Comparison of ENCODE assay signal across 1 cellular context in genomic region chr5:177529247-177529901, GRCh38.
TF ChIP-seq lines count a peak whose summit lies in the region.

No MANE protein-coding gene starts in this region.

TF ChIP-seq in K562, 482 proteins besides CTCF, POLR2A, EP300 and RAD21 (continued from another document):
- TF ChIP-seq IRF1 (CRISPR knock-in tag; IDR thresholded peaks at IDR 0.05; ENCODE audit: borderline replicate concordance) = no peak
- TF ChIP-seq HNRNPL (IDR thresholded peaks at IDR 0.05; ENCODE audit: low read depth, low read length) = no peak
- TF ChIP-seq, protein P1, sequence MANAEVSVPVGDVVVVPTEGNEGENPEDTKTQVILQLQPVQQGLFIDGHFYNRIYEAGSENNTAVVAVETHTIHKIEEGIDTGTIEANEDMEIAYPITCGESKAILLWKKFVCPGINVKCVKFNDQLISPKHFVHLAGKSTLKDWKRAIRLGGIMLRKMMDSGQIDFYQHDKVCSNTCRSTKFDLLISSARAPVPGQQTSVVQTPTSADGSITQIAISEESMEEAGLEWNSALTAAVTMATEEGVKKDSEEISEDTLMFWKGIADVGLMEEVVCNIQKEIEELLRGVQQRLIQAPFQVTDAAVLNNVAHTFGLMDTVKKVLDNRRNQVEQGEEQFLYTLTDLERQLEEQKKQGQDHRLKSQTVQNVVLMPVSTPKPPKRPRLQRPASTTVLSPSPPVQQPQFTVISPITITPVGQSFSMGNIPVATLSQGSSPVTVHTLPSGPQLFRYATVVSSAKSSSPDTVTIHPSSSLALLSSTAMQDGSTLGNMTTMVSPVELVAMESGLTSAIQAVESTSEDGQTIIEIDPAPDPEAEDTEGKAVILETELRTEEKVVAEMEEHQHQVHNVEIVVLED (CRISPR knock-in tag; IDR thresholded peaks at IDR 0.05) = no peak
- TF ChIP-seq ARID3A (IDR thresholded peaks at IDR 0.05; ENCODE audit: borderline replicate concordance, low read depth, low read length) = no peak
- no peak for TF ChIP-seq E2F3 (CRISPR knock-in tag; IDR thresholded peaks at IDR 0.05)
- TF ChIP-seq ZNF12 (CRISPR knock-in tag; IDR thresholded peaks at IDR 0.05) = no peak
- no peak for TF ChIP-seq ZNF408 (CRISPR knock-in tag; IDR thresholded peaks at IDR 0.05; ENCODE audit: low read depth)
- no peak for TF ChIP-seq KAT2B (IDR thresholded peaks at IDR 0.05; ENCODE audit: low read depth, low read length)
- TF ChIP-seq SRSF7 (optimal IDR thresholded peaks at IDR 0.05; ENCODE audit: low read depth, low read length) = no peak
- no peak for TF ChIP-seq ZFPM2 (CRISPR knock-in tag; IDR thresholded peaks at IDR 0.05)
- no peak for TF ChIP-seq SAFB (IDR thresholded peaks at IDR 0.05; ENCODE audit: borderline replicate concordance, low read depth, low read length)
- TF ChIP-seq HMG20A (CRISPR knock-in tag; conservative IDR thresholded peaks at IDR 0.05) = no peak
- no peak for TF ChIP-seq TSC22D4 (tag; IDR thresholded peaks at IDR 0.05)
- TF ChIP-seq CREM (IDR thresholded peaks at IDR 0.05; ENCODE audit: low read depth) = peak; percentile 64
- no peak for TF ChIP-seq YBX1 (IDR thresholded peaks at IDR 0.05)
- peak; percentile 81 for TF ChIP-seq MTA2 (IDR thresholded peaks at IDR 0.05; ENCODE audit: low read depth)
- no peak for TF ChIP-seq SREBF2 (CRISPR knock-in tag; IDR thresholded peaks at IDR 0.05)
- no peak for TF ChIP-seq ARHGAP35 (IDR thresholded peaks at IDR 0.05; ENCODE audit: partially characterized antibody)
- TF ChIP-seq, protein P2, sequence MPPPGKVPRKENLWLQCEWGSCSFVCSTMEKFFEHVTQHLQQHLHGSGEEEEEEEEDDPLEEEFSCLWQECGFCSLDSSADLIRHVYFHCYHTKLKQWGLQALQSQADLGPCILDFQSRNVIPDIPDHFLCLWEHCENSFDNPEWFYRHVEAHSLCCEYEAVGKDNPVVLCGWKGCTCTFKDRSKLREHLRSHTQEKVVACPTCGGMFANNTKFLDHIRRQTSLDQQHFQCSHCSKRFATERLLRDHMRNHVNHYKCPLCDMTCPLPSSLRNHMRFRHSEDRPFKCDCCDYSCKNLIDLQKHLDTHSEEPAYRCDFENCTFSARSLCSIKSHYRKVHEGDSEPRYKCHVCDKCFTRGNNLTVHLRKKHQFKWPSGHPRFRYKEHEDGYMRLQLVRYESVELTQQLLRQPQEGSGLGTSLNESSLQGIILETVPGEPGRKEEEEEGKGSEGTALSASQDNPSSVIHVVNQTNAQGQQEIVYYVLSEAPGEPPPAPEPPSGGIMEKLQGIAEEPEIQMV (tag; conservative IDR thresholded peaks at IDR 0.05; ENCODE audit: low read depth) = no peak
- no peak for TF ChIP-seq MED1 (CRISPR knock-in tag; IDR thresholded peaks at IDR 0.05; ENCODE audit: borderline replicate concordance)
- TF ChIP-seq PTBP1 (IDR thresholded peaks at IDR 0.05; ENCODE audit: low read depth, low read length) = no peak
- TF ChIP-seq FOXP1 (CRISPR knock-in tag; IDR thresholded peaks at IDR 0.05) = no peak
- TF ChIP-seq BCL6 (CRISPR knock-in tag; IDR thresholded peaks at IDR 0.05) = no peak
- no peak for TF ChIP-seq ZNF79 (CRISPR knock-in tag; IDR thresholded peaks at IDR 0.05; ENCODE audit: low read depth)
- no peak for TF ChIP-seq PRPF4 (IDR thresholded peaks at IDR 0.05; ENCODE audit: insufficient read depth, low read depth, low read length, poor library complexity, severe bottlenecking)
- TF ChIP-seq ZNF274 (IDR thresholded peaks at IDR 0.05; ENCODE audit: borderline replicate concordance, low read depth, low read length) = peak; percentile 22; the same call in 1 of the 2 replicates
- no peak for TF ChIP-seq JUN (IDR thresholded peaks at IDR 0.05; ENCODE audit: borderline replicate concordance, low read depth, low read length)
- no peak for TF ChIP-seq JUN (CRISPR knock-in tag; IDR thresholded peaks at IDR 0.05; ENCODE audit: borderline replicate concordance)
- no peak for TF ChIP-seq CEBPB (tag; IDR thresholded peaks at IDR 0.05)
- TF ChIP-seq LEF1 (IDR thresholded peaks at IDR 0.05) = 0 out of 2 replicates have a peak, but pooled peaks have one; percentile 22
- TF ChIP-seq ID3 (CRISPR knock-in tag; IDR thresholded peaks at IDR 0.05) = no peak
- TF ChIP-seq ID3 (tag; IDR thresholded peaks at IDR 0.05) = no peak
- TF ChIP-seq PHF8 (IDR thresholded peaks at IDR 0.05; ENCODE audit: borderline replicate concordance, low read length) = no peak
- peak; percentile 64; the same call in 1 of the 2 replicates for TF ChIP-seq MYNN (IDR thresholded peaks at IDR 0.05)
- TF ChIP-seq MYNN (CRISPR knock-in tag; IDR thresholded peaks at IDR 0.05) = no peak
- 0 out of 2 replicates have a peak, but pooled peaks have one; percentile 39 for TF ChIP-seq ZNF584 (CRISPR knock-in tag; IDR thresholded peaks at IDR 0.05; ENCODE audit: low read depth)
- TF ChIP-seq USF2 (CRISPR knock-in tag; IDR thresholded peaks at IDR 0.05) = no peak
- TF ChIP-seq, protein P3, sequence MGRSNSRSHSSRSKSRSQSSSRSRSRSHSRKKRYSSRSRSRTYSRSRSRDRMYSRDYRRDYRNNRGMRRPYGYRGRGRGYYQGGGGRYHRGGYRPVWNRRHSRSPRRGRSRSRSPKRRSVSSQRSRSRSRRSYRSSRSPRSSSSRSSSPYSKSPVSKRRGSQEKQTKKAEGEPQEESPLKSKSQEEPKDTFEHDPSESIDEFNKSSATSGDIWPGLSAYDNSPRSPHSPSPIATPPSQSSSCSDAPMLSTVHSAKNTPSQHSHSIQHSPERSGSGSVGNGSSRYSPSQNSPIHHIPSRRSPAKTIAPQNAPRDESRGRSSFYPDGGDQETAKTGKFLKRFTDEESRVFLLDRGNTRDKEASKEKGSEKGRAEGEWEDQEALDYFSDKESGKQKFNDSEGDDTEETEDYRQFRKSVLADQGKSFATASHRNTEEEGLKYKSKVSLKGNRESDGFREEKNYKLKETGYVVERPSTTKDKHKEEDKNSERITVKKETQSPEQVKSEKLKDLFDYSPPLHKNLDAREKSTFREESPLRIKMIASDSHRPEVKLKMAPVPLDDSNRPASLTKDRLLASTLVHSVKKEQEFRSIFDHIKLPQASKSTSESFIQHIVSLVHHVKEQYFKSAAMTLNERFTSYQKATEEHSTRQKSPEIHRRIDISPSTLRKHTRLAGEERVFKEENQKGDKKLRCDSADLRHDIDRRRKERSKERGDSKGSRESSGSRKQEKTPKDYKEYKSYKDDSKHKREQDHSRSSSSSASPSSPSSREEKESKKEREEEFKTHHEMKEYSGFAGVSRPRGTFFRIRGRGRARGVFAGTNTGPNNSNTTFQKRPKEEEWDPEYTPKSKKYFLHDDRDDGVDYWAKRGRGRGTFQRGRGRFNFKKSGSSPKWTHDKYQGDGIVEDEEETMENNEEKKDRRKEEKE (IDR thresholded peaks at IDR 0.05; ENCODE audit: borderline replicate concordance in 1 of 2, control insufficient read depth in 1 of 2, low read depth in 2 of 2, low read length in 1 of 2) = no peak
- TF ChIP-seq ESRRB (CRISPR knock-in tag; IDR thresholded peaks at IDR 0.05; ENCODE audit: borderline replicate concordance) = no peak
- TF ChIP-seq ZNF282 (CRISPR knock-in tag; IDR thresholded peaks at IDR 0.05) = no peak
- no peak for TF ChIP-seq CSDE1 (IDR thresholded peaks at IDR 0.05)
- no peak for TF ChIP-seq HEY1 (CRISPR knock-in tag; IDR thresholded peaks at IDR 0.05; ENCODE audit: borderline replicate concordance)
- TF ChIP-seq MTF1 (CRISPR knock-in tag; IDR thresholded peaks at IDR 0.05; ENCODE audit: borderline replicate concordance) = no peak
- no peak for TF ChIP-seq CCAR2 (IDR thresholded peaks at IDR 0.05; ENCODE audit: low read depth, low read length)
- TF ChIP-seq ZNF444 (CRISPR knock-in tag; IDR thresholded peaks at IDR 0.05) = no peak
- no peak for TF ChIP-seq NFE2 (IDR thresholded peaks at IDR 0.05; ENCODE audit: low read depth)
- no peak for TF ChIP-seq SP2 (IDR thresholded peaks at IDR 0.05; ENCODE audit: extremely low read depth, low read depth, low read length, poor library complexity, severe bottlenecking)
- TF ChIP-seq IFI16 (CRISPR knock-in tag; IDR thresholded peaks at IDR 0.05) = no peak
- TF ChIP-seq GABPB2 (CRISPR knock-in tag; conservative IDR thresholded peaks at IDR 0.05) = no peak
- no peak for TF ChIP-seq XRCC3 (IDR thresholded peaks at IDR 0.05)
